In the genomic region with DNA sequence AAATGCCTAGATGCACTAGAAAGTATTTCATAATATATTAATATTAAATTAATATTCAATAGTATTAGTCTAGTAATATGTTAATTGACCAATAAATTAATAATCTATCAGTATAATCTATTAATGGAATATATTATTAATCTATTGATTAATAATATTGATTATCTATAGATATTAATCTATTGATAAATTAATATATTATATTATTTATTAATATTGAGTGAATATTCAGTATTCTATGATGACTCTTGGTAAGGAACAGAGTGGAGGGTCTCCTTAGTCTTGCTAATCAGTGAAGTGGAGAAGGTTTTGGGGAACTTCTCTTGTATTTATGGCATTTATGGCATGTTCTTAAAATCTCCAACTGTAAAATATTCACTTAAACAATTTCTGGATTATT, we compare ENCODE assay signal across 18 cellular contexts.
DNase-seq lines count a peak whose midpoint lies in the region; ATAC-seq, FAIRE-seq and TF ChIP-seq lines count a peak whose summit lies in the region.
"Had no signal": no experiment of that assay in that cellular context is flagged by ENCODE, and none has a peak within 500 bp of the region (broad histone marks: within the 10 kb centered on the region; RNA-seq: fewer than 3 reads in every experiment).

No MANE protein-coding gene starts in this region.

- intact Hi-C loops in pancreas (cut with DNase I) = no loop called here
- intact Hi-C loops in lower lobe of right lung (cut with DNase I) = no loop called here

- H3K36me3 ChIP-seq in pancreas (no peaks in the 10 kb centered on the region), lower lobe of right lung (no peaks in the 10 kb centered on the region), right atrium auricular region (no peaks in the 10 kb centered on the region)
- H3K36me3 ChIP-seq: BE2C; BLaER1 treated with 17β-estradiol and CSF1 and Interleukin-3, amounts not matched to agents 10 nM and 100 nM; HAP-1 had no signal

- peak; percentile 62 for FAIRE-seq in TTC549 (lab: Jason Lieb, UNC)
- FAIRE-seq in colon (lab: Jason Lieb, UNC) = peak; percentile 57
- FAIRE-seq in pancreas (lab: Jason Lieb, UNC) = peak; percentile 97
- FAIRE-seq: D721Med, GM12892, H54 had no signal

- no peak for TF ChIP-seq CTCF in pancreas (IDR thresholded peaks at IDR 0.05)
- no peak for TF ChIP-seq CTCF in lower lobe of right lung (IDR thresholded peaks at IDR 0.05)
- TF ChIP-seq CTCF in right atrium auricular region (IDR thresholded peaks at IDR 0.05) = no peak

- H3K4me3 ChIP-seq in pancreas = no peak overlapping the region
- no peak overlapping the region for H3K4me3 ChIP-seq in lower lobe of right lung
- no peak overlapping the region for H3K4me3 ChIP-seq in right atrium auricular region
- H3K4me3 ChIP-seq: BLaER1 treated with 17β-estradiol and CSF1 and Interleukin-3, amounts not matched to agents 10 nM and 100 nM; HAP-1 had no signal

- ATAC-seq in pancreas (no peak), lower lobe of right lung (no peak)

- H3K27ac ChIP-seq in pancreas = no peak overlapping the region
- no peak overlapping the region for H3K27ac ChIP-seq in lower lobe of right lung
- H3K27ac ChIP-seq in right atrium auricular region = no peak overlapping the region
- H3K27ac ChIP-seq: BLaER1 treated with 17β-estradiol and CSF1 and Interleukin-3, amounts not matched to agents 10 nM and 100 nM had no signal

- H3K9me3 ChIP-seq in pancreas = no peaks in the 10 kb centered on the region
- no peaks in the 10 kb centered on the region for H3K9me3 ChIP-seq in lower lobe of right lung
- no peaks in the 10 kb centered on the region for H3K9me3 ChIP-seq in right atrium auricular region
- H3K9me3 ChIP-seq: BE2C; BLaER1 treated with 17β-estradiol and CSF1 and Interleukin-3, amounts not matched to agents 10 nM and 100 nM; HAP-1 had no signal

- H3K4me1 ChIP-seq in pancreas (no peaks in the 10 kb centered on the region), lower lobe of right lung (no peaks in the 10 kb centered on the region), right atrium auricular region (no peaks in the 10 kb centered on the region)
- H3K4me1 ChIP-seq: BE2C, HAP-1 had no signal

- no peak for DNase-seq in pancreas
- no peak for DNase-seq in lower lobe of right lung
- no peak for DNase-seq in NCI-H510A treated with DMSO at 0.1 percent for 48 hours (lab: John Stamatoyannopoulos, UW)
- DNase-seq in right atrium auricular region (ENCODE audit: low spot score) = no peak
- DNase-seq: AML-193; BE2C; CD4-positive, alpha-beta T cell; CD8-positive, alpha-beta memory T cell; DMS 273 treated with DMSO at 0.1 percent for 48 hours; DMS79 treated with DMSO at 0.1 percent for 48 hours; GOT3 had no signal

- H3K27me3 ChIP-seq in pancreas = no peaks in the 10 kb centered on the region
- no peaks in the 10 kb centered on the region for H3K27me3 ChIP-seq in lower lobe of right lung (ENCODE audit: low read depth)
- H3K27me3 ChIP-seq in right atrium auricular region = no peaks in the 10 kb centered on the region
- H3K27me3 ChIP-seq: BE2C; BLaER1 treated with 17β-estradiol and CSF1 and Interleukin-3, amounts not matched to agents 10 nM and 100 nM had no signal
